ENCODE assay signal across 24 cellular contexts in genomic region chr6:33782561-33782960, GRCh38. TPM values are rescaled to one million over a fixed set of nuclear protein-coding genes. Genes with fewer than 3 reads are reported as not detected.
A peak's percentile ranks its signal among the peaks of the same experiment; 100 is the strongest.
DNase-seq lines count a peak whose midpoint lies in the region; ATAC-seq and TF ChIP-seq lines count a peak whose summit lies in the region.
"Had no signal": no experiment of that assay in that cellular context is flagged by ENCODE, and none has a peak within 500 bp of the region (broad histone marks: within the 10 kb centered on the region; RNA-seq: fewer than 3 reads in every experiment).

No MANE protein-coding gene starts in this region.

- H3K9me3 Mint-ChIP-seq in HFFc6: no peaks in the 10 kb centered on the region
- H3K9me3 Mint-ChIP-seq in WTC11: no peaks in the 10 kb centered on the region
- no peaks in the 10 kb centered on the region for H3K9me3 Mint-ChIP-seq in activated CD4-positive, alpha-beta T cell treated with anti-CD3 and anti-CD28 coated beads, Interleukin-2, amount 10 ng/mL, durations not matched to agents 7 days and 5 days
- H3K9me3 Mint-ChIP-seq: activated B cell treated with CpG ODN at 0.5 μM for 24 hours; activated CD4-positive, alpha-beta memory T cell treated with anti-CD3 and anti-CD28 coated beads, Interleukin-2, amount 10 ng/mL, durations not matched to agents 7 days and 5 days had no signal

- H3K4ac ChIP-seq in mesendoderm (ENCODE audit: low read depth, low read length): no peak overlapping the region

- POLR2A ChIA-PET in WTC11 (lab: Charles Lee): no interaction called here
- POLR2A ChIA-PET in activated CD4-positive, alpha-beta T cell treated with anti-CD3 and anti-CD28 coated beads, Interleukin-2, amount 10 ng/mL, durations not matched to agents 7 days and 5 days (lab: Charles Lee): no interaction called here

- no peak for ATAC-seq in WTC11
- no peak for ATAC-seq in GM21723 (IDR thresholded peaks at IDR 0.05; ENCODE audit: unreplicated experiment)

- TF ChIP-seq CTCF in HFFc6 (IDR thresholded peaks at IDR 0.05): no peak
- TF ChIP-seq CTCF in WTC11 (IDR thresholded peaks at IDR 0.05): no peak

- H3K27ac ChIP-seq in mesendoderm (ENCODE audit: low read depth, low read length): no peak overlapping the region
- H3K27ac ChIP-seq: transverse colon had no signal

- H3K36me3 ChIP-seq in mesendoderm (ENCODE audit: control insufficient read depth, insufficient read depth, low read length): peaks cover 7% of the 10 kb centered on the region

- H2BK120ac ChIP-seq in mesendoderm (ENCODE audit: low read depth, low read length): no peak overlapping the region

- no peak overlapping the region for H3K9ac ChIP-seq in mesendoderm (ENCODE audit: low read length)

- H2BK5ac ChIP-seq in mesendoderm (ENCODE audit: low read length): no peak overlapping the region

- H3K4me1 Mint-ChIP-seq in HFFc6 (ENCODE audit: low read depth) (peaks cover 72% of the 10 kb centered on the region), WTC11 (peaks cover 78% of the 10 kb centered on the region)
- peaks cover 44% of the 10 kb centered on the region for H3K4me1 Mint-ChIP-seq in activated CD4-positive, alpha-beta T cell treated with anti-CD3 and anti-CD28 coated beads, Interleukin-2, amount 10 ng/mL, durations not matched to agents 7 days and 5 days

- H2AK5ac ChIP-seq in mesendoderm (ENCODE audit: low read length): no peak overlapping the region

- H3K27ac Mint-ChIP-seq in HFFc6 (peak overlapping the region; percentile 87), WTC11 (peak overlapping the region; percentile 94)
- no peak overlapping the region for H3K27ac Mint-ChIP-seq in activated CD4-positive, alpha-beta T cell treated with anti-CD3 and anti-CD28 coated beads, Interleukin-2, amount 10 ng/mL, durations not matched to agents 7 days and 5 days
- H3K27ac Mint-ChIP-seq: activated CD4-positive, alpha-beta memory T cell treated with anti-CD3 and anti-CD28 coated beads, Interleukin-2, amount 10 ng/mL, durations not matched to agents 7 days and 5 days had no signal

- H3K56ac ChIP-seq in mesendoderm (ENCODE audit: low read length): peak overlapping the region; percentile 6

- WGBS in mesendoderm (ENCODE audit: extremely low coverage, insufficient coverage, low lambda C conversion rate): no CpG with 5 or more reads among the region's 5 CpGs

- H3K27me3 ChIP-seq in mesendoderm (ENCODE audit: insufficient read depth, low read length, poor library complexity): no peaks in the 10 kb centered on the region
- H3K27me3 ChIP-seq: esophagus squamous epithelium, right atrium auricular region, transverse colon had no signal

- no peak overlapping the region for H2BK15ac ChIP-seq in mesendoderm (replicated peaks; ENCODE audit: low read depth)

- H3K4me3 Mint-ChIP-seq in HFFc6 (peak overlapping the region; percentile 65; the same call in 1 of the 2 replicates), WTC11 (no peak overlapping the region)
- H3K4me3 Mint-ChIP-seq in activated CD4-positive, alpha-beta T cell treated with anti-CD3 and anti-CD28 coated beads, Interleukin-2, amount 10 ng/mL, durations not matched to agents 7 days and 5 days: no peak overlapping the region
- H3K4me3 Mint-ChIP-seq: activated B cell treated with CpG ODN at 0.5 μM for 24 hours; activated CD4-positive, alpha-beta memory T cell treated with anti-CD3 and anti-CD28 coated beads, Interleukin-2, amount 10 ng/mL, durations not matched to agents 7 days and 5 days had no signal

- peaks cover 56% of the 10 kb centered on the region for H3K36me3 Mint-ChIP-seq in HFFc6 (ENCODE audit: low read depth)
- peaks cover 54% of the 10 kb centered on the region for H3K36me3 Mint-ChIP-seq in WTC11
- H3K36me3 Mint-ChIP-seq in activated CD4-positive, alpha-beta T cell treated with anti-CD3 and anti-CD28 coated beads, Interleukin-2, amount 10 ng/mL, durations not matched to agents 7 days and 5 days (ENCODE audit: low read depth): peaks cover 62% of the 10 kb centered on the region

- H3K18ac ChIP-seq in mesendoderm (ENCODE audit: low read length): no peak overlapping the region

- H3K4me2 ChIP-seq in mesendoderm (ENCODE audit: low read length): no peak overlapping the region

- no peak overlapping the region for H4K8ac ChIP-seq in mesendoderm (ENCODE audit: low read depth, low read length)

- H3K79me1 ChIP-seq in mesendoderm (ENCODE audit: low read length): peaks cover 16% of the 10 kb centered on the region

- H3K27me3 Mint-ChIP-seq in HFFc6 (ENCODE audit: insufficient read depth) (peaks cover 2% of the 10 kb centered on the region; the same call in 1 of the 2 replicates), WTC11 (ENCODE audit: low read depth) (no peaks in the 10 kb centered on the region)
- no peaks in the 10 kb centered on the region for H3K27me3 Mint-ChIP-seq in activated CD4-positive, alpha-beta T cell treated with anti-CD3 and anti-CD28 coated beads, Interleukin-2, amount 10 ng/mL, durations not matched to agents 7 days and 5 days
- H3K27me3 Mint-ChIP-seq: activated B cell treated with CpG ODN at 0.5 μM for 24 hours; activated CD4-positive, alpha-beta memory T cell treated with anti-CD3 and anti-CD28 coated beads, Interleukin-2, amount 10 ng/mL, durations not matched to agents 7 days and 5 days had no signal

- H4K5ac ChIP-seq in mesendoderm (ENCODE audit: low read length): no peak overlapping the region

- CTCF ChIA-PET in WTC11 (lab: Charles Lee): interaction anchor here (1.1 to 5.4 kb wide), 2 partner anchors 13 to 16 kb away, joined by 3 to 86 read pairs; no protein-coding TSS in a partner anchor
- CTCF ChIA-PET in activated CD4-positive, alpha-beta T cell treated with anti-CD3 and anti-CD28 coated beads, Interleukin-2, amount 10 ng/mL, durations not matched to agents 7 days and 5 days (lab: Charles Lee): interaction anchor here (1.9 kb wide), 1 partner anchor 11 kb away, joined by 5 read pairs; no protein-coding TSS in a partner anchor

- DNase-seq in EL: peak; percentile 22
- no peak for DNase-seq in HFFc6
- DNase-seq in WTC11 (ENCODE audit: low spot score): no peak
- DNase-seq in mesendoderm: no peak
- no peak for DNase-seq in activated CD4-positive, alpha-beta T cell treated with anti-CD3 and anti-CD28 coated beads, Interleukin-2, amount 10 ng/mL, durations not matched to agents 7 days and 5 days
- DNase-seq in AG08396 (ENCODE audit: low spot score): no peak
- DNase-seq: activated B cell treated with CpG ODN at 0.5 μM for 24 hours; activated CD4-positive, alpha-beta memory T cell treated with anti-CD3 and anti-CD28 coated beads, Interleukin-2, amount 10 ng/mL, durations not matched to agents 7 days and 5 days; AML-193; amygdala; central memory CD4-positive, alpha-beta T cell; esophagus squamous epithelium; NCI-H2171 treated with DMSO at 0.1 percent for 48 hours; NCI-H69; nucleus accumbens; OCI-M1; stimulated activated naive CD4-positive, alpha-beta T cell; T-helper 2 cell; transverse colon had no signal

- H3K4me3 ChIP-seq in mesendoderm (ENCODE audit: low read length): no peak overlapping the region
- H3K4me3 ChIP-seq: esophagus squamous epithelium, right atrium auricular region, transverse colon had no signal

- H3K23ac ChIP-seq in mesendoderm (ENCODE audit: low read length): no peak overlapping the region

- H3K4me1 ChIP-seq in mesendoderm (ENCODE audit: control insufficient read depth, low read depth, low read length): peaks cover 39% of the 10 kb centered on the region

- H3K79me2 ChIP-seq in mesendoderm (ENCODE audit: control insufficient read depth, insufficient read depth, low read length): peaks cover 21% of the 10 kb centered on the region

TF ChIP-seq in WTC11, 78 proteins besides CTCF, POLR2A, EP300 and RAD21:
- no peak for TF ChIP-seq ATF2 (CRISPR knock-in tag; IDR thresholded peaks at IDR 0.05; ENCODE audit: borderline replicate concordance, low read depth)

RNA-seq across cellular contexts. Expression of gene LEMD2, which starts 6.4 kb away (rescaled TPM):
- total RNA-seq in HFFc6 (2021; fragmentation: NEBNext Ultra II Directional; extraction: Animal tissue kit (Norgen Biotek cat#: 25700)): 10 to 100 TPM; 42.4 to 46.7 (median 44.9) TPM
- 46.6 to 62.9 TPM (median 48.2 TPM) in 3 replicates for total RNA-seq in WTC11 (2021)
- 23.7 TPM for polyA plus RNA-seq in mesendoderm (2013, experiment 1 of 2)
- 22.2 TPM for polyA plus RNA-seq in mesendoderm (2013, experiment 2 of 2)
- 10 to 100 TPM; 73.1 to 74.1 TPM for total RNA-seq in activated CD4-positive, alpha-beta T cell treated with anti-CD3 and anti-CD28 coated beads, Interleukin-2, amount 10 ng/mL, durations not matched to agents 7 days and 5 days

RNA-seq across cellular contexts. Expression of gene MLN, which starts 21.2 kb away (rescaled TPM):
- not detected for total RNA-seq in HFFc6 (2021; fragmentation: NEBNext Ultra II Directional; extraction: Animal tissue kit (Norgen Biotek cat#: 25700))
- not detected in 3 replicates for total RNA-seq in WTC11 (2021)
- not detected for polyA plus RNA-seq in mesendoderm (2013, experiment 1 of 2)
- polyA plus RNA-seq in mesendoderm (2013, experiment 2 of 2): not detected
- total RNA-seq in activated CD4-positive, alpha-beta T cell treated with anti-CD3 and anti-CD28 coated beads, Interleukin-2, amount 10 ng/mL, durations not matched to agents 7 days and 5 days: not detected
- total RNA-seq: activated B cell treated with CpG ODN at 0.5 μM for 24 hours; activated CD4-positive, alpha-beta memory T cell treated with anti-CD3 and anti-CD28 coated beads, Interleukin-2, amount 10 ng/mL, durations not matched to agents 7 days and 5 days; esophagus squamous epithelium; HT1080; mucosa of gallbladder; right atrium auricular region; SK-MEL-5; transverse colon had no signal

RNA-seq across cellular contexts. Expression of gene IP6K3, which starts 35.9 kb away (rescaled TPM):
- total RNA-seq in HFFc6 (2021; fragmentation: NEBNext Ultra II Directional; extraction: Animal tissue kit (Norgen Biotek cat#: 25700)): under 1 TPM in 4 of 6 experiments, not detected in 2; 0.25 to 0.83 (median 0.50) TPM
- 0.44 to 1.1 TPM (median 0.89 TPM) in 3 replicates for total RNA-seq in WTC11 (2021)
- 0.01 TPM for polyA plus RNA-seq in mesendoderm (2013, experiment 1 of 2)
- polyA plus RNA-seq in mesendoderm (2013, experiment 2 of 2): 0.04 TPM
- total RNA-seq in activated CD4-positive, alpha-beta T cell treated with anti-CD3 and anti-CD28 coated beads, Interleukin-2, amount 10 ng/mL, durations not matched to agents 7 days and 5 days: not detected
- total RNA-seq: activated B cell treated with CpG ODN at 0.5 μM for 24 hours; activated CD4-positive, alpha-beta memory T cell treated with anti-CD3 and anti-CD28 coated beads, Interleukin-2, amount 10 ng/mL, durations not matched to agents 7 days and 5 days; HT1080; SK-MEL-5 had no signal
